16 cellular contexts compared by ENCODE assay signal in the genomic region with DNA sequence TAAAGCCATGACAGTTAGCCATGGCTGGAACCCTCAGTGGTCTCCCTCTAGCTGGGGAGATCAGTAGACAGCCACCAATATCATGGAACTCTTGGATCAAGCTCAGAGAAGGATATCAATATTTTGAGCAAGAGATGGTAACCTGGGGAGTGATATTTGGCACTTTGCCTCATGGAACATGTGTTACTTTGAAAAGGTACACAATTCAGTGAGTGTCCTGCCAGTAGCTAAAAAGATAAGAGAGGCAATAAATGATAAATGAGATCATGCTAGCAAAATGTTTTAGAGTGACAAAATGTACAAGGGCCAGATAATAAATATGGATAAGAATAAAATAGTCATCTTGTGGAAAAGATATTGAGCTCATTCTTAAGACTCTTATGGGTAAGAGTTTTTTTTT.
A peak's percentile ranks its signal among the peaks of the same experiment; 100 is the strongest.
DNase-seq lines count a peak whose midpoint lies in the region; ATAC-seq and TF ChIP-seq lines count a peak whose summit lies in the region.
"Had no signal": no experiment of that assay in that cellular context is flagged by ENCODE, and none has a peak within 500 bp of the region (broad histone marks: within the 10 kb centered on the region; RNA-seq: fewer than 3 reads in every experiment).

No MANE protein-coding gene starts in this region.

- TF ChIP-seq CTCF in LNCaP clone FGC (IDR thresholded peaks at IDR 0.05; ENCODE audit: control insufficient read depth, extremely low read depth, insufficient read depth) = no peak
- no peak for TF ChIP-seq CTCF in body of pancreas (IDR thresholded peaks at IDR 0.05)

- ATAC-seq in body of pancreas = peak; percentile 66
- ATAC-seq in activated naive CD4-positive, alpha-beta T cell treated with anti-CD3 and anti-CD28 coated beads, Interleukin-2, amount 50 U/mL, for 72 hours = no peak

- H3K4me1 ChIP-seq in body of pancreas = peaks cover 8% of the 10 kb centered on the region
- H3K4me1 ChIP-seq: HAP-1 had no signal

- H3K27ac Mint-ChIP-seq in activated naive CD4-positive, alpha-beta T cell treated with anti-CD3 and anti-CD28 coated beads, Interleukin-2, amount 50 U/mL, for 72 hours = no peak overlapping the region
- H3K27ac Mint-ChIP-seq: CD4-positive, alpha-beta memory T cell; HFFc6 had no signal

- TF ChIP-seq POLR2A in body of pancreas (IDR thresholded peaks at IDR 0.05) = no peak

- intact Hi-C loops in body of pancreas (cut with DNase I) = no loop called here

- H3K36me3 Mint-ChIP-seq in activated naive CD4-positive, alpha-beta T cell treated with anti-CD3 and anti-CD28 coated beads, Interleukin-2, amount 50 U/mL, for 72 hours = no peaks in the 10 kb centered on the region
- H3K36me3 Mint-ChIP-seq: CD4-positive, alpha-beta memory T cell had no signal

- H3K4me3 ChIP-seq in LNCaP clone FGC (ENCODE audit: low read depth, low read length) (no peak overlapping the region), body of pancreas (no peak overlapping the region)
- H3K4me3 ChIP-seq: HAP-1 had no signal

- H3K36me3 ChIP-seq in body of pancreas (replicated peaks in 1 of 2; ENCODE audit: insufficient read depth in 1 of 2, low read depth in 2 of 2) = no peaks in the 10 kb centered on the region
- H3K36me3 ChIP-seq: HAP-1 had no signal

- in situ Hi-C loops in G401 (cut with HindIII; ENCODE audit: low sequenced_read_pairs) = no loop called here

- no peaks in the 10 kb centered on the region for H3K27me3 ChIP-seq in body of pancreas

- H3K9me3 Mint-ChIP-seq in activated naive CD4-positive, alpha-beta T cell treated with anti-CD3 and anti-CD28 coated beads, Interleukin-2, amount 50 U/mL, for 72 hours = peaks cover 25 to 35% of the 10 kb centered on the region in 2 donors

- DNase-seq in NCI-H2171 treated with DMSO at 0.1 percent for 48 hours (lab: John Stamatoyannopoulos, UW) (peak; percentile 16), NCI-H2171 (lab: John Stamatoyannopoulos, UW) (no peak), G401 (ENCODE audit: low spot score) (peak; percentile 50), LNCaP clone FGC (ENCODE audit: low read depth) (peak; percentile 61), body of pancreas (peak in 1 of 4 donors; percentile 5), NCI-H1930 (lab: John Stamatoyannopoulos, UW) (no peak), HuH-7.5 (ENCODE audit: low spot score) (no peak)
- DNase-seq in activated naive CD4-positive, alpha-beta T cell treated with anti-CD3 and anti-CD28 coated beads, Interleukin-2, amount 50 U/mL, for 72 hours (ENCODE audit: low spot score in 2 of 2) = no peak
- DNase-seq: C1 segment of cervical spinal cord; CD4-positive, alpha-beta memory T cell; COR-L47; DMS53; DMS79 treated with DMSO at 0.1 percent for 48 hours; GOT3; HFFc6 had no signal

- no peak overlapping the region for H3K27ac ChIP-seq in body of pancreas

- no peaks in the 10 kb centered on the region for H3K9me3 ChIP-seq in body of pancreas
- H3K9me3 ChIP-seq: HAP-1 had no signal

Comparison
In these comparisons a context has a peak if more than half of its experiments do, and no peak if none do; other contexts are left out.
1. DNase-seq: peak in NCI-H2171 treated with DMSO at 0.1 percent for 48 hours (single experiment), G401 (single experiment) and LNCaP clone FGC (single experiment); none in NCI-H2171 (single experiment), activated naive CD4-positive, alpha-beta T cell treated with anti-CD3 and anti-CD28 coated beads, Interleukin-2, amount 50 U/mL, for 72 hours (0 of 2), NCI-H1930 (0 of 2) and HuH-7.5 (single experiment).